ENCODE assay signal across 8 cellular contexts in the genomic region with DNA sequence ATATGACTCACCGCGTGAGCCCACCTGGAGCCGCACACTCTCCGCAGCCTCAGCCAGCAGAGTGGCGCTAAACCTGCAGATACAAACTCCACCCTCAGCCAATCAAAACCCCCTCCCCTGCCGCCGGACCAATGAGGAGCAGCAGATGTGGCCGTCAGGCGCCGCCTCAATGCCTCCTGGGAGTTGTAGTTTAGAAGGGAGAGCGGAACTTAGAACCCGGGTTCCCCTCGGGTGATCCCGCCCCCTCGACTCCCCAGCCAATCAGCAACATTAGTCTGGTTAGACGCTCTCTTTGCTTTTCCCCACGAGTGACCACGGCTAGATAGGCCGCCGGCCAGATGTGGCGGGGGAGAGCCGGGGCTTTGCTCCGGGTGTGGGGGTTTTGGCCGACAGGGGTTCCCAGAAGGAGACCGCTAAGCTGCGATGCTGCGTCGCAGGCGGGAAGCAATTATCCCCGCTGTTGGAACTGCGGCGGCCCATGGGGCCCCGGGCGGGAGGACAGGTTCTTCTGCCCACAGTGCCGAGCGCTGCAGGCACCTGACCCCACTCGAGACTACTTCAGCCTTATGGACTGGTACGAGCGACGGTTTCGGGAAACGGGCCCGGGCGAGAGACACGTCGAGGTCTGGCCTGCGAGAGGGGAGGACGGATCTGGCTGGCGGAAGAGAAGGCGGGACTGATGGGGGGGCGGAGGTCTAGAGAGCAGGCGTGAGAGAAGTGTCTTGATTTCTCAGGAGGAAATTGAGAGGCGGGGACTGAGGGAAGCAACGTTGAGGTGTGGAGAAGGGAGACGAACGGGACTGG. TPM values are rescaled to one million over a fixed set of nuclear protein-coding genes. Genes with fewer than 3 reads are reported as not detected.
DNase-seq lines count a peak whose midpoint lies in the region; ATAC-seq lines count a peak whose summit lies in the region.

Gene CHEK2, minus strand, starts transcription at position 63 of the 804 bp plus-strand sequence. CDS start 7,099 bp downstream, outside the sequence.
A gene with protein sequence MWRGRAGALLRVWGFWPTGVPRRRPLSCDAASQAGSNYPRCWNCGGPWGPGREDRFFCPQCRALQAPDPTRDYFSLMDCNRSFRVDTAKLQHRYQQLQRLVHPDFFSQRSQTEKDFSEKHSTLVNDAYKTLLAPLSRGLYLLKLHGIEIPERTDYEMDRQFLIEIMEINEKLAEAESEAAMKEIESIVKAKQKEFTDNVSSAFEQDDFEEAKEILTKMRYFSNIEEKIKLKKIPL (plus strand): TSS at position 282 of the 804 bp plus-strand sequence. CDS start 57 bp downstream, at position 339.

- H3K27me3 Mint-ChIP-seq in dendritic cell treated with granulocyte-macrophage colony-stimulating factor and Interleukin-4, amounts not matched to agents 40 ng/mL and 50 ng/mL, for 4 days, result no peaks in the 10 kb centered on the region

- no peaks in the 10 kb centered on the region for H3K9me3 Mint-ChIP-seq in dendritic cell treated with granulocyte-macrophage colony-stimulating factor and Interleukin-4, amounts not matched to agents 40 ng/mL and 50 ng/mL, for 4 days

- intact Hi-C loops in dendritic cell treated with granulocyte-macrophage colony-stimulating factor and Interleukin-4, amounts not matched to agents 40 ng/mL and 50 ng/mL, for 4 days (cut with micrococcal nuclease), result loop anchor here (1.0 to 10.0 kb wide), 4 partner anchors 18 to 85 kb away; partner anchors contain the start of genes CCDC117 and XBP1

- DNase-seq in C1 segment of cervical spinal cord (lab: John Stamatoyannopoulos, UW) (peak; percentile 65 to 98 (median 95)), NCI-H748 (lab: John Stamatoyannopoulos, UW; ENCODE audit: unreplicated experiment) (peak; percentile 97), left lobe of liver (ENCODE audit: low spot score) (peak; percentile 98)
- DNase-seq in activated CD4-positive, alpha-beta T cell treated with anti-CD3 and anti-CD28 coated beads, Interleukin-2, amount 50 U/mL, for 24 hours (ENCODE audit: low read depth in 1 of 2, low spot score in 1 of 2), result peak; percentile 85 to 98
- peak; percentile 97 for DNase-seq in stimulated activated CD4-positive, alpha-beta T cell treated with anti-CD3 and anti-CD28 coated beads, Interleukin-2, amount 100 ng/mL, for 4 hours (ENCODE audit: low read depth)

- peak within 1 kb of the TSS; percentile 99 for H3K4me3 Mint-ChIP-seq in dendritic cell treated with granulocyte-macrophage colony-stimulating factor and Interleukin-4, amounts not matched to agents 40 ng/mL and 50 ng/mL, for 4 days

- peak; percentile 93 for ATAC-seq in GM19351 (IDR thresholded peaks at IDR 0.05; ENCODE audit: unreplicated experiment)
- peak; percentile 89 for ATAC-seq in HG03521 (IDR thresholded peaks at IDR 0.05; ENCODE audit: unreplicated experiment)
- ATAC-seq in left lobe of liver, result peak; percentile 98

- H3K4me1 Mint-ChIP-seq in dendritic cell treated with granulocyte-macrophage colony-stimulating factor and Interleukin-4, amounts not matched to agents 40 ng/mL and 50 ng/mL, for 4 days (ENCODE audit: low read depth), result peaks cover 42% of the 10 kb centered on the region

- H3K27ac Mint-ChIP-seq in dendritic cell treated with granulocyte-macrophage colony-stimulating factor and Interleukin-4, amounts not matched to agents 40 ng/mL and 50 ng/mL, for 4 days, result peak within 1 kb of the TSS; percentile 95

- H3K36me3 Mint-ChIP-seq in dendritic cell treated with granulocyte-macrophage colony-stimulating factor and Interleukin-4, amounts not matched to agents 40 ng/mL and 50 ng/mL, for 4 days (ENCODE audit: low read depth), result peaks cover 60% of the 10 kb centered on the region

RNA-seq across cellular contexts. Expression of gene CHEK2, which starts in this region (rescaled TPM):
- 2.7 TPM for total RNA-seq in left lobe of liver

RNA-seq across cellular contexts. Expression of the second gene that starts in this region (rescaled TPM):
- 11.6 TPM for total RNA-seq in left lobe of liver

Comparison
In these comparisons a context has a peak if more than half of its experiments do, and no peak if none do; other contexts are left out.
1. Peak in every context shown above with its lines: DNase-seq and ATAC-seq.